21 cellular contexts compared by ENCODE assay signal in genomic region chr5:43045236-43045635, GRCh38. TPM values are rescaled to one million over a fixed set of nuclear protein-coding genes. Genes with fewer than 3 reads are reported as not detected.
A peak's percentile ranks its signal among the peaks of the same experiment; 100 is the strongest.
DNase-seq lines count a peak whose midpoint lies in the region; ATAC-seq and TF ChIP-seq lines count a peak whose summit lies in the region.
"Had no signal": no experiment of that assay in that cellular context is flagged by ENCODE, and none has a peak within 500 bp of the region (broad histone marks: within the 10 kb centered on the region; RNA-seq: fewer than 3 reads in every experiment).

No MANE protein-coding gene starts in this region.

- H3K9ac ChIP-seq in HUES6 (ENCODE audit: low read length) (no peak overlapping the region), mesenchymal stem cell (ENCODE audit: low read length) (peak overlapping the region; percentile 51)

- peaks cover 0 to 2% (median 0%) of the 10 kb centered on the region in 7 donors for H3K9me3 Mint-ChIP-seq in CD4-positive, CD25-positive, alpha-beta regulatory T cell
- H3K9me3 Mint-ChIP-seq in WTC11, result peaks cover 13% of the 10 kb centered on the region
- no peaks in the 10 kb centered on the region for H3K9me3 Mint-ChIP-seq in activated T-cell treated with anti-CD3 and anti-CD28 coated beads, Interleukin-2, amount 50 U/mL, for 24 hours
- H3K9me3 Mint-ChIP-seq: stimulated activated naive B cell treated with anti-CD40 and anti-IgM and Interleukin-4, amounts not matched to agents 10 μg/mL and 1 μg/mL and 100 μg/mL, for 72 hours had no signal

- no peak overlapping the region for H4K91ac ChIP-seq in mesenchymal stem cell (ENCODE audit: low read length)

- POLR2A ChIA-PET in WTC11 (lab: Charles Lee), result interaction anchor here (0.6 to 1.2 kb wide), 2 partner anchors 20 to 514 kb away, joined by 3 to 5 read pairs; no protein-coding TSS in a partner anchor

- no peak overlapping the region for H3K4ac ChIP-seq in mesenchymal stem cell (ENCODE audit: low read depth in 1 of 2, low read length in 2 of 2)

- H4K8ac ChIP-seq in mesenchymal stem cell (ENCODE audit: low read length), result no peak overlapping the region

- H3K9me3 ChIP-seq in CD4-positive, CD25-positive, alpha-beta regulatory T cell (ENCODE audit: control insufficient read depth in 2 of 2, low read length in 2 of 2), result no peaks in the 10 kb centered on the region
- H3K9me3 ChIP-seq in HUES6 (ENCODE audit: control insufficient read depth, insufficient read depth, low read depth, low read length), result no peaks in the 10 kb centered on the region
- H3K9me3 ChIP-seq in mesenchymal stem cell (ENCODE audit: control insufficient read depth, low read length), result no peaks in the 10 kb centered on the region
- H3K9me3 ChIP-seq: right lobe of liver, thyroid gland had no signal

- H3K14ac ChIP-seq in mesenchymal stem cell (ENCODE audit: low read length in 2 of 2), result no peak overlapping the region

- H2AFZ ChIP-seq in mesenchymal stem cell (ENCODE audit: low read depth, low read length), result no peak overlapping the region

- peaks cover 7% of the 10 kb centered on the region for H3K36me3 ChIP-seq in CD4-positive, CD25-positive, alpha-beta regulatory T cell (ENCODE audit: control insufficient read depth, insufficient read depth, low read length)
- H3K36me3 ChIP-seq in HUES6 (ENCODE audit: control insufficient read depth, insufficient read depth, low read length), result no peaks in the 10 kb centered on the region
- H3K36me3 ChIP-seq in mesenchymal stem cell (ENCODE audit: control insufficient read depth in 1 of 2, insufficient read depth in 2 of 2, low read depth in 1 of 2, low read length in 2 of 2), result peaks cover 0 to 6% of the 10 kb centered on the region in 2 experiments
- H3K36me3 ChIP-seq: right lobe of liver, thyroid gland had no signal

- CTCF ChIA-PET in WTC11 (lab: Charles Lee), result interaction anchor here (0.6 to 2.7 kb wide), 8 partner anchors 19 to 584 kb away, joined by 3 to 15 read pairs (median 4); no protein-coding TSS in a partner anchor

- H2BK5ac ChIP-seq in mesenchymal stem cell (ENCODE audit: low read depth, low read length, poor library complexity, severe bottlenecking), result no peak overlapping the region

- no peak overlapping the region for H3K4me3 ChIP-seq in CD4-positive, CD25-positive, alpha-beta regulatory T cell (ENCODE audit: low read depth, low read length)
- H3K4me3 ChIP-seq in HUES6 (ENCODE audit: low read depth, low read length) (peak overlapping the region; percentile 28), mesenchymal stem cell (ENCODE audit: insufficient read depth in 1 of 2, low read depth in 1 of 2, low read length in 2 of 2) (peak overlapping the region in 1 of 2 experiments; percentile 66)
- H3K4me3 ChIP-seq: right lobe of liver, thyroid gland had no signal

- peaks cover 20% of the 10 kb centered on the region for H3K36me3 Mint-ChIP-seq in CD4-positive, CD25-positive, alpha-beta regulatory T cell
- H3K36me3 Mint-ChIP-seq in WTC11, result peaks cover 4% of the 10 kb centered on the region; the same call in 1 of the 2 replicates
- peaks cover 9% of the 10 kb centered on the region for H3K36me3 Mint-ChIP-seq in activated T-cell treated with anti-CD3 and anti-CD28 coated beads, Interleukin-2, amount 50 U/mL, for 24 hours (ENCODE audit: low read depth)
- H3K36me3 Mint-ChIP-seq: stimulated activated naive B cell treated with anti-CD40 and anti-IgM and Interleukin-4, amounts not matched to agents 10 μg/mL and 1 μg/mL and 100 μg/mL, for 72 hours had no signal

- peak overlapping the region; percentile 67 for H2AK5ac ChIP-seq in mesenchymal stem cell (ENCODE audit: low read length, severe bottlenecking)

- no peak overlapping the region for H3K18ac ChIP-seq in mesenchymal stem cell (ENCODE audit: low read depth in 1 of 2, low read length in 2 of 2)

- H3K27ac Mint-ChIP-seq in CD4-positive, CD25-positive, alpha-beta regulatory T cell, result peak overlapping the region in 1 of 3 donors; percentile 84
- no peak overlapping the region for H3K27ac Mint-ChIP-seq in WTC11
- no peak overlapping the region for H3K27ac Mint-ChIP-seq in activated T-cell treated with anti-CD3 and anti-CD28 coated beads, Interleukin-2, amount 50 U/mL, for 24 hours
- H3K27ac Mint-ChIP-seq: stimulated activated naive B cell treated with anti-CD40 and anti-IgM and Interleukin-4, amounts not matched to agents 10 μg/mL and 1 μg/mL and 100 μg/mL, for 72 hours had no signal

- whole genome bisulfite sequencing in mesenchymal stem cell, result 74% methylated on average over 4 of the region's 4 CpGs

- peaks cover 12% of the 10 kb centered on the region for H3K27me3 Mint-ChIP-seq in CD4-positive, CD25-positive, alpha-beta regulatory T cell
- peaks cover 75% of the 10 kb centered on the region for H3K27me3 Mint-ChIP-seq in WTC11 (ENCODE audit: low read depth)
- no peaks in the 10 kb centered on the region for H3K27me3 Mint-ChIP-seq in activated T-cell treated with anti-CD3 and anti-CD28 coated beads, Interleukin-2, amount 50 U/mL, for 24 hours
- H3K27me3 Mint-ChIP-seq: stimulated activated naive B cell treated with anti-CD40 and anti-IgM and Interleukin-4, amounts not matched to agents 10 μg/mL and 1 μg/mL and 100 μg/mL, for 72 hours had no signal

- H3K27me3 ChIP-seq in CD4-positive, CD25-positive, alpha-beta regulatory T cell (ENCODE audit: control insufficient read depth, insufficient read depth, low read length), result no peaks in the 10 kb centered on the region
- H3K27me3 ChIP-seq in HUES6 (ENCODE audit: control insufficient read depth, insufficient read depth, low read length) (peaks cover 48% of the 10 kb centered on the region), mesenchymal stem cell (ENCODE audit: control insufficient read depth in 1 of 2, insufficient read depth in 1 of 2, low read length in 2 of 2) (no peaks in the 10 kb centered on the region)

- H2BK12ac ChIP-seq in mesenchymal stem cell (ENCODE audit: low read length in 2 of 2), result no peak overlapping the region

- peaks cover 24% of the 10 kb centered on the region for H3K4me1 ChIP-seq in CD4-positive, CD25-positive, alpha-beta regulatory T cell (ENCODE audit: control insufficient read depth, insufficient read depth, low read length, poor library complexity, severe bottlenecking)
- H3K4me1 ChIP-seq in HUES6 (ENCODE audit: control insufficient read depth, insufficient read depth, low read length) (peaks cover 24% of the 10 kb centered on the region), mesenchymal stem cell (ENCODE audit: control insufficient read depth, insufficient read depth, low read depth, low read length) (peaks cover 11% of the 10 kb centered on the region)

- no peak overlapping the region for H2BK120ac ChIP-seq in mesenchymal stem cell (ENCODE audit: low read depth, low read length)

- H3K4me2 ChIP-seq in mesenchymal stem cell (ENCODE audit: low read length, poor library complexity, severe bottlenecking), result peak overlapping the region; percentile 11

- no peak for TF ChIP-seq CTCF in WTC11 (IDR thresholded peaks at IDR 0.05)

- peak overlapping the region; percentile 16 to 73 (median 60) for H3K4me3 Mint-ChIP-seq in CD4-positive, CD25-positive, alpha-beta regulatory T cell
- H3K4me3 Mint-ChIP-seq in WTC11, result peak overlapping the region; percentile 46
- H3K4me3 Mint-ChIP-seq in activated T-cell treated with anti-CD3 and anti-CD28 coated beads, Interleukin-2, amount 50 U/mL, for 24 hours, result no peak overlapping the region
- H3K4me3 Mint-ChIP-seq: activated naive CD4-positive, alpha-beta T cell treated with anti-CD3 and anti-CD28 coated beads, Interleukin-2, amount 10 ng/mL, durations not matched to agents 7 days and 5 days; stimulated activated naive B cell treated with anti-CD40 and anti-IgM and Interleukin-4, amounts not matched to agents 10 μg/mL and 1 μg/mL and 100 μg/mL, for 72 hours had no signal

- H3K27ac ChIP-seq in CD4-positive, CD25-positive, alpha-beta regulatory T cell (ENCODE audit: insufficient read depth, low read length, poor library complexity, severe bottlenecking), result no peak overlapping the region
- H3K27ac ChIP-seq in HUES6 (ENCODE audit: low read depth, low read length) (no peak overlapping the region), mesenchymal stem cell (ENCODE audit: low read length, poor library complexity, severe bottlenecking) (no peak overlapping the region)
- H3K27ac ChIP-seq: right lobe of liver, thyroid gland had no signal

- no peak for ATAC-seq in CD4-positive, CD25-positive, alpha-beta regulatory T cell (ENCODE audit: low read depth in 2 of 2)
- peak; percentile 33 for ATAC-seq in WTC11
- ATAC-seq: right lobe of liver; stimulated activated naive B cell treated with anti-CD40 and anti-IgM and Interleukin-4, amounts not matched to agents 10 μg/mL and 1 μg/mL and 100 μg/mL, for 72 hours had no signal

- H3K23ac ChIP-seq in mesenchymal stem cell (ENCODE audit: low read length in 2 of 2), result no peak overlapping the region

- DNase-seq in CD4-positive, CD25-positive, alpha-beta regulatory T cell, result no peak
- DNase-seq in WTC11 (ENCODE audit: low spot score), result no peak
- no peak for DNase-seq in mesenchymal stem cell
- no peak for DNase-seq in NCI-H146 (lab: John Stamatoyannopoulos, UW)
- DNase-seq in RPMI8226, result no peak
- DNase-seq in activated T-cell treated with anti-CD3 and anti-CD28 coated beads, Interleukin-2, amount 50 U/mL, for 24 hours, result no peak
- no peak for DNase-seq in stimulated activated CD4-positive, alpha-beta T cell treated with anti-CD3 and anti-CD28 coated beads, Interleukin-4, amount 100 ng/mL, for 4 hours
- DNase-seq: activated CD4-positive, alpha-beta T cell treated with anti-CD3 and anti-CD28 coated beads, Interleukin-2, amount 50 U/mL, for 48 hours; activated naive CD4-positive, alpha-beta T cell treated with anti-CD3 and anti-CD28 coated beads, Interleukin-2, amount 10 ng/mL, durations not matched to agents 7 days and 5 days; activated T-cell treated with anti-CD3 and anti-CD28 coated beads for 4 hours; hippocampal formation; Karpas-422; NCI-H1092; NCI-H2171 treated with DMSO at 0.1 percent for 48 hours; NCI-H774; right lobe of liver; SHP77 treated with DMSO at 0.1 percent for 48 hours; stimulated activated naive B cell treated with anti-CD40 and anti-IgM and Interleukin-4, amounts not matched to agents 10 μg/mL and 1 μg/mL and 100 μg/mL, for 72 hours; T-helper 1 cell; thyroid gland had no signal

- H3K4me1 Mint-ChIP-seq in CD4-positive, CD25-positive, alpha-beta regulatory T cell, result peaks cover 4 to 48% (median 29%) of the 10 kb centered on the region in 4 donors
- H3K4me1 Mint-ChIP-seq in WTC11, result peaks cover 45% of the 10 kb centered on the region
- peaks cover 55% of the 10 kb centered on the region for H3K4me1 Mint-ChIP-seq in activated T-cell treated with anti-CD3 and anti-CD28 coated beads, Interleukin-2, amount 50 U/mL, for 24 hours (ENCODE audit: low read depth)

- H2BK15ac ChIP-seq in mesenchymal stem cell (ENCODE audit: low read depth, poor library complexity, severe bottlenecking), result no peak overlapping the region

- peaks cover 5% of the 10 kb centered on the region for H3K79me1 ChIP-seq in mesenchymal stem cell (replicated peaks; ENCODE audit: low read length, poor library complexity, severe bottlenecking)

TF ChIP-seq in WTC11, 78 proteins besides CTCF, POLR2A, EP300 and RAD21:
- TF ChIP-seq HMGA2 (CRISPR knock-in tag; IDR thresholded peaks at IDR 0.05), result no peak

RNA-seq across cellular contexts. Expression of gene ANXA2R, which starts 5.1 kb away (rescaled TPM):
- total RNA-seq in CD4-positive, CD25-positive, alpha-beta regulatory T cell, result 38.7 TPM
- 10 to 100 TPM; 35.8 to 69.7 (median 55.7) TPM for polyA plus RNA-seq in CD4-positive, CD25-positive, alpha-beta regulatory T cell
- total RNA-seq in WTC11 (2021), result 0.72 to 1.1 TPM (median 0.96 TPM) in 3 replicates
- polyA plus RNA-seq in mesenchymal stem cell (2013, experiment 1 of 2), result 1.8 TPM
- 1.8 TPM for polyA plus RNA-seq in mesenchymal stem cell (2013, experiment 2 of 2)

Comparison
In these comparisons a context has a peak if more than half of its experiments do, and no peak if none do; other contexts are left out.
1. RNA of gene ANXA2R, which starts 5.1 kb away (total RNA-seq): 38.7 TPM in CD4-positive, CD25-positive, alpha-beta regulatory T cell (single experiment); 0.72 to 1.1 TPM in WTC11; every median in the first group is over 10 times any median in the second.